25 cellular contexts compared by ENCODE assay signal in genomic region chr6:68701159-68701558, GRCh38.
"Had no signal": no experiment of that assay in that cellular context is flagged by ENCODE, and none has a peak within 500 bp of the region (broad histone marks: within the 10 kb centered on the region; RNA-seq: fewer than 3 reads in every experiment).

No MANE protein-coding gene starts in this region.

- H3K9me3 Mint-ChIP-seq: activated CD4-positive, alpha-beta memory T cell treated with anti-CD3 and anti-CD28 coated beads, Interleukin-2, amount 10 ng/mL, durations not matched to agents 7 days and 5 days; activated T-helper 17 cell treated with anti-CD3 and anti-CD28 coated beads, Interleukin-2, amount 50 U/mL, for 72 hours; brain had no signal

- H3K27me3 Mint-ChIP-seq: activated CD4-positive, alpha-beta memory T cell treated with anti-CD3 and anti-CD28 coated beads, Interleukin-2, amount 10 ng/mL, durations not matched to agents 7 days and 5 days; activated CD4-positive, alpha-beta T cell treated with anti-CD3 and anti-CD28 coated beads for 36 hours; activated naive CD8-positive, alpha-beta T cell; activated T-helper 17 cell treated with anti-CD3 and anti-CD28 coated beads, Interleukin-2, amount 50 U/mL, for 72 hours; brain had no signal

- H3K4me2 ChIP-seq: SK-N-SH had no signal

- H3K36me3 Mint-ChIP-seq: activated naive CD8-positive, alpha-beta T cell had no signal

- H3K4me3 Mint-ChIP-seq: activated CD4-positive, alpha-beta memory T cell treated with anti-CD3 and anti-CD28 coated beads, Interleukin-2, amount 10 ng/mL, durations not matched to agents 7 days and 5 days; activated CD4-positive, alpha-beta T cell treated with anti-CD3 and anti-CD28 coated beads for 36 hours; activated naive CD4-positive, alpha-beta T cell treated with anti-CD3 and anti-CD28 coated beads for 36 hours; activated naive CD8-positive, alpha-beta T cell; activated T-helper 17 cell treated with anti-CD3 and anti-CD28 coated beads, Interleukin-2, amount 50 U/mL, for 72 hours; brain had no signal

- DNase-seq: activated CD4-positive, alpha-beta memory T cell treated with anti-CD3 and anti-CD28 coated beads, Interleukin-2, amount 10 ng/mL, durations not matched to agents 7 days and 5 days; activated CD4-positive, alpha-beta T cell treated with anti-CD3 and anti-CD28 coated beads for 36 hours; activated CD4-positive, alpha-beta T cell treated with anti-CD3 and anti-CD28 coated beads, Interleukin-2, amount 50 U/mL, for 1 hour; activated gamma-delta T cell; activated naive CD4-positive, alpha-beta T cell treated with anti-CD3 and anti-CD28 coated beads for 36 hours; activated T-cell treated with anti-CD3 and anti-CD28 coated beads for 4 hours; activated T-cell treated with anti-CD3 and anti-CD28 coated beads, Interleukin-2, amount 50 U/mL, for 48 hours; amygdala; Kasumi-1; NCI-H146; NCI-H187 treated with DMSO at 0.1 percent for 48 hours; NCI-H2081 treated with DMSO at 0.1 percent for 48 hours; NCI-H526; NCI-H82; Right ventricle myocardium superior; RPMI8226; SJCRH30; SK-N-SH; T-helper 1 cell; WERI-Rb-1 had no signal

- H3K9me3 ChIP-seq: SJCRH30, SK-N-SH had no signal

- H3K27ac Mint-ChIP-seq: activated CD4-positive, alpha-beta memory T cell treated with anti-CD3 and anti-CD28 coated beads, Interleukin-2, amount 10 ng/mL, durations not matched to agents 7 days and 5 days; activated CD4-positive, alpha-beta T cell treated with anti-CD3 and anti-CD28 coated beads for 36 hours; activated naive CD4-positive, alpha-beta T cell treated with anti-CD3 and anti-CD28 coated beads for 36 hours; activated naive CD8-positive, alpha-beta T cell; activated T-helper 17 cell treated with anti-CD3 and anti-CD28 coated beads, Interleukin-2, amount 50 U/mL, for 72 hours had no signal

- H3K36me3 ChIP-seq: cardiac muscle cell, SJCRH30, WERI-Rb-1 had no signal

- H3K9ac ChIP-seq: SK-N-SH had no signal

- H3K4me3 ChIP-seq: cardiac muscle cell, SJCRH30 had no signal

- H3K27me3 ChIP-seq: cardiac muscle cell, SJCRH30 had no signal

- H3K9me2 ChIP-seq: SK-N-SH had no signal

- H3K27ac ChIP-seq: cardiac muscle cell, SJCRH30, WERI-Rb-1 had no signal

- H3K4me1 Mint-ChIP-seq: activated CD4-positive, alpha-beta memory T cell treated with anti-CD3 and anti-CD28 coated beads, Interleukin-2, amount 10 ng/mL, durations not matched to agents 7 days and 5 days; activated CD4-positive, alpha-beta T cell treated with anti-CD3 and anti-CD28 coated beads for 36 hours; activated T-helper 17 cell treated with anti-CD3 and anti-CD28 coated beads, Interleukin-2, amount 50 U/mL, for 72 hours had no signal

- ATAC-seq: activated CD4-positive, alpha-beta T cell treated with anti-CD3 and anti-CD28 coated beads for 36 hours; activated T-helper 17 cell treated with anti-CD3 and anti-CD28 coated beads, Interleukin-2, amount 50 U/mL, for 72 hours; Panc1 had no signal
